10 cellular contexts compared by ENCODE assay signal in the genomic region with DNA sequence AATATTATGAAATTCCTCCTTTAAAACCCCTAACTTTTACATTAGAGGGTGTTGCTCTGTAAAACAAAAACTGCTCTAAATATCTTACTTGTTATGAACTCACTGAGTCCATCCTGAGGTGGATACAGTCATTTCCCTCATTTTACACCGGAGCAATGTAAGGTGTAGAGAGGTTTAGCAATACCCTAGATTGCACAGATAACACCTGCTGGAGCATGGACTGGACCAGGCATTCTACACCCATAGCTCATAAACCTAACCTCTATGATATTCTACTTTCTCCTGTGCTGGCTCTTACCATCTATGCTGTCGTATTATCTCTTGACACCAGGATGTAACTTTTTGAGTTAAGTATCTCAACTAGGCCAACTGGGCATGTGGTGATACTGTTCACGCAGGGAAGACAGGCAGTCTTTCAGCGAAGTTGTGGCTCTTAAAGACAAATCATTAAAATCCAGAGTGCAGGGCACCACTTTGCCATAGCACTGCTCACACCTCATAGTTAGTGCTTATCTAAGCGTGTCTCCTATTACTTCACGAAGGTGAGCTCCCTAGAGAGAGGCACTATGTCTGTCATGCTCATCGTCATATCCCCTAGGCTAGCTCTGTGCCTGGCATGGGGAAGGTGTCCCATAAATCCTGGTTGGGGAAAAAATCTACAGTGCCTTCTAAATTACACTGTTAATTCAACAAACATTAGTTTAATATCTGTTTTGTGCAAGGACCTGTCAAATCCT.
"Had no signal": no experiment of that assay in that cellular context is flagged by ENCODE, and none has a peak within 500 bp of the region (broad histone marks: within the 10 kb centered on the region; RNA-seq: fewer than 3 reads in every experiment).

No MANE protein-coding gene starts in this region.

- DNase-seq: GM23248, GOT3, H7, HFFc6, IMR-90, KBM-7 had no signal

- H3K9me3 ChIP-seq: HAP-1 had no signal

- H3K27ac ChIP-seq: GM23248, HL-60, KMS-11 had no signal

- H3K9me3 Mint-ChIP-seq: HFFc6 had no signal

- H3K4me3 Mint-ChIP-seq: HFFc6 had no signal

- H3K4me3 ChIP-seq: GM23248, HAP-1 had no signal

- H3K36me3 ChIP-seq: HAP-1 had no signal

- ATAC-seq: HCT116 had no signal

- H3K4me2 ChIP-seq: KMS-11 had no signal

- H3K4me1 ChIP-seq: HAP-1 had no signal

- H3K9ac ChIP-seq: GM23248, KMS-11 had no signal

- H3K27ac Mint-ChIP-seq: HFFc6 had no signal

- H2AFZ ChIP-seq: GM23248 had no signal
